1 cellular context compared by ENCODE assay signal in the genomic region with DNA sequence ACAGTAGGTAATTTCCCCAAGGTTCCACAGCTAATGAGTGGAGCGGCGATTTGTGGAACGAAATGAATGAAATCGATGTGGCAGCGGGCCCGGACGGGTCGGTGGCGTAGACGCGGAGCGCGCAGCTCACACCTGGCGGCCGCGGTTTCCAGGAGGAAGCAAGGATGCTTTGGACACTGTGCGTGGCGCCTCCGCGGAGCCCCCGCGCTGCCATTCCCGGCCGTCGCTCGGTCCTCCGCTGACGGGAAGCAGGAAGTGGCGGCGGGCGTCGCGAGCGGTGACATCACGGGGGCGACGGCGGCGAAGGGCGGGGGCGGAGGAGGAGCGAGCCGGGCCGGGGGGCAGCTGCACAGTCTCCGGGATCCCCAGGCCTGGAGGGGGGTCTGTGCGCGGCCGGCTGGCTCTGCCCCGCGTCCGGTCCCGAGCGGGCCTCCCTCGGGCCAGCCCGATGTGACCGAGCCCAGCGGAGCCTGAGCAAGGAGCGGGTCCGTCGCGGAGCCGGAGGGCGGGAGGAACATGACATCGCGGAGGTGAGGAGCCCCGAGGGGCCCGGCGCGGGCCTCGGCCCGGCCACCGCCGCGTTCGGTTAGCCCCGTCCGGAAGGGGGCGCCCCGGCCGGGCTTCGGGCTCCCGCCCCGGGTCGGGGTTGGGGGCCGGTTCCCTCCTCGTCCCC.
TF ChIP-seq lines count a peak whose summit lies in the region.

Gene PTPN11, plus strand, starts transcription at position 352 of the 673 bp plus-strand sequence. Its CDS starts 165 bp downstream, at position 517.

TF ChIP-seq in IMR-90, 13 proteins besides CTCF, POLR2A, EP300 and RAD21 (continued from another document):
- TF ChIP-seq, protein P1, sequence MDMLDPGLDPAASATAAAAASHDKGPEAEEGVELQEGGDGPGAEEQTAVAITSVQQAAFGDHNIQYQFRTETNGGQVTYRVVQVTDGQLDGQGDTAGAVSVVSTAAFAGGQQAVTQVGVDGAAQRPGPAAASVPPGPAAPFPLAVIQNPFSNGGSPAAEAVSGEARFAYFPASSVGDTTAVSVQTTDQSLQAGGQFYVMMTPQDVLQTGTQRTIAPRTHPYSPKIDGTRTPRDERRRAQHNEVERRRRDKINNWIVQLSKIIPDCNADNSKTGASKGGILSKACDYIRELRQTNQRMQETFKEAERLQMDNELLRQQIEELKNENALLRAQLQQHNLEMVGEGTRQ (IDR thresholded peaks at IDR 0.05; ENCODE audit: low read depth, low read length) = 0 out of 2 replicates have a peak, but pooled peaks have one; percentile 24
TF ChIP-seq in IMR-90: peak in this region for 4.
